ENCODE assay signal across 8 cellular contexts in genomic region chr2:25674003-25674362, GRCh38. TPM values are rescaled to one million over a fixed set of nuclear protein-coding genes. Genes with fewer than 3 reads are reported as not detected.
DNase-seq lines count a peak whose midpoint lies in the region; ATAC-seq and TF ChIP-seq lines count a peak whose summit lies in the region.

No MANE protein-coding gene starts in this region.

- H3K27me3 Mint-ChIP-seq in T-helper 2 cell treated with Interferon-gamma antibody and Interleukin-4, amounts not matched to agents 5 μg/mL and 100 μg/mL, for 36 hours (ENCODE audit: low read depth) = peaks cover 24% of the 10 kb centered on the region
- peaks cover 12% of the 10 kb centered on the region for H3K27me3 Mint-ChIP-seq in activated naive CD8-positive, alpha-beta T cell treated with anti-CD3 and anti-CD28 coated beads for 36 hours

- H3K27ac ChIP-seq in testis = peak overlapping the region; percentile 65 to 75

- WGBS in testis, 2 donors = 2 to 4% methylated on average over 10 to 18 of the region's 18 CpGs

- no peaks in the 10 kb centered on the region for H3K9me3 ChIP-seq in testis

- H3K4me3 ChIP-seq in kidney epithelial cell (ENCODE audit: low read depth, low read length) = peak overlapping the region; percentile 43
- peak overlapping the region; percentile 78 to 83 for H3K4me3 ChIP-seq in testis

- ATAC-seq in HG03135 (IDR thresholded peaks at IDR 0.05; ENCODE audit: unreplicated experiment) = no peak

- H3K36me3 ChIP-seq in kidney epithelial cell (ENCODE audit: control insufficient read depth, insufficient read depth, low read length) = no peaks in the 10 kb centered on the region
- no peaks in the 10 kb centered on the region for H3K36me3 ChIP-seq in testis (ENCODE audit: low read depth, missing control alignments)

- H3K27me3 ChIP-seq in kidney epithelial cell (ENCODE audit: control insufficient read depth, insufficient read depth, low read length) (peaks cover 2% of the 10 kb centered on the region), testis (no peaks in the 10 kb centered on the region)

- H3K4me1 Mint-ChIP-seq in T-helper 2 cell treated with Interferon-gamma antibody and Interleukin-4, amounts not matched to agents 5 μg/mL and 100 μg/mL, for 36 hours (ENCODE audit: low read depth) = peaks cover 27% of the 10 kb centered on the region
- peaks cover 16% of the 10 kb centered on the region for H3K4me1 Mint-ChIP-seq in activated naive CD8-positive, alpha-beta T cell treated with anti-CD3 and anti-CD28 coated beads for 36 hours

- no peak for DNase-seq in T-helper 2 cell treated with Interferon-gamma antibody and Interleukin-4, amounts not matched to agents 5 μg/mL and 100 μg/mL, for 36 hours (ENCODE audit: low spot score)
- DNase-seq in T-helper 2 cell = no peak
- no peak for DNase-seq in activated naive CD8-positive, alpha-beta T cell treated with anti-CD3 and anti-CD28 coated beads for 36 hours
- no peak for DNase-seq in kidney epithelial cell (ENCODE audit: low read depth)
- peak; percentile 49 for DNase-seq in testis
- DNase-seq in COR-L47 (lab: John Stamatoyannopoulos, UW) = no peak
- DNase-seq in NCI-H2107 treated with DMSO at 0.1 percent for 48 hours (lab: John Stamatoyannopoulos, UW; ENCODE audit: unreplicated experiment) = no peak

- no peaks in the 10 kb centered on the region for H3K36me3 Mint-ChIP-seq in T-helper 2 cell treated with Interferon-gamma antibody and Interleukin-4, amounts not matched to agents 5 μg/mL and 100 μg/mL, for 36 hours (ENCODE audit: low read depth)
- no peaks in the 10 kb centered on the region for H3K36me3 Mint-ChIP-seq in activated naive CD8-positive, alpha-beta T cell treated with anti-CD3 and anti-CD28 coated beads for 36 hours

- intact Hi-C loops in testis (cut with DNase I; ENCODE audit: low total_unique reads) = no loop called here

- no peak for TF ChIP-seq CTCF in kidney epithelial cell (IDR thresholded peaks at IDR 0.05; ENCODE audit: insufficient read depth, low read length, poor library complexity, severe bottlenecking)
- TF ChIP-seq CTCF in testis (IDR thresholded peaks at IDR 0.05) = no peak

- H3K27ac Mint-ChIP-seq in T-helper 2 cell treated with Interferon-gamma antibody and Interleukin-4, amounts not matched to agents 5 μg/mL and 100 μg/mL, for 36 hours = peak overlapping the region; percentile 67
- peak overlapping the region; percentile 76 for H3K27ac Mint-ChIP-seq in activated naive CD8-positive, alpha-beta T cell treated with anti-CD3 and anti-CD28 coated beads for 36 hours

- H3K4me1 ChIP-seq in testis = peaks cover 6% of the 10 kb centered on the region

- no peaks in the 10 kb centered on the region for H3K9me3 Mint-ChIP-seq in T-helper 2 cell treated with Interferon-gamma antibody and Interleukin-4, amounts not matched to agents 5 μg/mL and 100 μg/mL, for 36 hours
- H3K9me3 Mint-ChIP-seq in activated naive CD8-positive, alpha-beta T cell treated with anti-CD3 and anti-CD28 coated beads for 36 hours = no peaks in the 10 kb centered on the region

- H3K4me3 Mint-ChIP-seq in T-helper 2 cell treated with Interferon-gamma antibody and Interleukin-4, amounts not matched to agents 5 μg/mL and 100 μg/mL, for 36 hours = peak overlapping the region; percentile 82
- peak overlapping the region; percentile 77 for H3K4me3 Mint-ChIP-seq in activated naive CD8-positive, alpha-beta T cell treated with anti-CD3 and anti-CD28 coated beads for 36 hours

- TF ChIP-seq POLR2A in testis (IDR thresholded peaks at IDR 0.05) = no peak

RNA-seq across cellular contexts. Expression of gene DTNB, which starts 0.6 kb away (rescaled TPM):
- 10 to 100 TPM; 14.3 to 15.5 TPM for total RNA-seq in activated naive CD8-positive, alpha-beta T cell treated with anti-CD3 and anti-CD28 coated beads for 36 hours
- total RNA-seq in kidney epithelial cell (16.2 and 16.9 TPM in 2 replicates), testis (10 to 100 TPM; 45.1 to 47.3 TPM)
- polyA plus RNA-seq in testis (ENCODE audit: insufficient read depth, low read depth, low replicate concordance) = 21.9 TPM
